17 cellular contexts compared by ENCODE assay signal in the genomic region with DNA sequence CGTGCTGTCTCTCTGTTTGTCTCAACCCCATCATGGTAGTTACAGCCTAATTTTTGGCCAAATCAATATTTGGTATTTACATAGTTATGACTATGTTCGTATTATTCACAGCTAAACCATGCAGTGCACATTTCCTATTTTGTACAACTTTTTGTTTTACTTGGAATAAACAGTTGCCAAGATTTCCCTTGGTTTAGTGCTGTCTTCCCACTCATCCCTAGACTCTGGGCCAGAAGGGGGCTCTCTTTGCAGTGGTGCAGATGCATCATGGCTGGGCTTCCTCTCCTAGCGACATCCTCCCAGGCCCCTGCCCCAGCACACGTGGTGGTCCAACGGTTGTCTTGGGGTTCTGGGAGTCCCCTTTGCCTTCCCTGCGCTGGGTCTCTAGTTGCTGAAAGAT.
DNase-seq lines count a peak whose midpoint lies in the region; ATAC-seq, FAIRE-seq and TF ChIP-seq lines count a peak whose summit lies in the region.
"Had no signal": no experiment of that assay in that cellular context is flagged by ENCODE, and none has a peak within 500 bp of the region (broad histone marks: within the 10 kb centered on the region; RNA-seq: fewer than 3 reads in every experiment).

No MANE protein-coding gene starts in this region.

- H3K4me3 ChIP-seq in Jurkat, Clone E6-1 (ENCODE audit: low read length) = no peak overlapping the region
- no peak overlapping the region for H3K4me3 ChIP-seq in neural progenitor cell
- H3K4me3 ChIP-seq: adrenal gland had no signal

- H4K20me1 ChIP-seq in neural progenitor cell (ENCODE audit: low read depth) = no peaks in the 10 kb centered on the region

- DNase-seq in D721Med (ENCODE audit: insufficient read length, low spot score) (no peak), chondrocyte (ENCODE audit: low spot score) (no peak), neural progenitor cell (ENCODE audit: low spot score) (peak; percentile 34), retina (no peak), SW 1271 (lab: John Stamatoyannopoulos, UW) (no peak)
- peak; percentile 22 for DNase-seq in Jurkat, Clone E6-1 (ENCODE audit: low read depth, low spot score)
- DNase-seq: activated CD8-positive, alpha-beta memory T cell treated with anti-CD3 and anti-CD28 coated beads, Interleukin-2, amount 10 ng/mL, durations not matched to agents 7 days and 5 days; HCEC 1CT; midbrain; NCI-H2171; substantia nigra had no signal

- no peak for ATAC-seq in HG02852 (IDR thresholded peaks at IDR 0.05; ENCODE audit: unreplicated experiment)
- ATAC-seq in HG02610 (IDR thresholded peaks at IDR 0.05; ENCODE audit: unreplicated experiment) = no peak
- ATAC-seq: activated CD8-positive, alpha-beta memory T cell treated with anti-CD3 and anti-CD28 coated beads, Interleukin-2, amount 10 ng/mL, durations not matched to agents 7 days and 5 days; Panc1 had no signal

- H3K36me3 Mint-ChIP-seq in chondrocyte (ENCODE audit: low read depth) (no peaks in the 10 kb centered on the region), neural progenitor cell (no peaks in the 10 kb centered on the region)
- H3K36me3 Mint-ChIP-seq: activated CD8-positive, alpha-beta memory T cell treated with anti-CD3 and anti-CD28 coated beads, Interleukin-2, amount 10 ng/mL, durations not matched to agents 7 days and 5 days had no signal

- H3K4me1 Mint-ChIP-seq in chondrocyte (ENCODE audit: low read depth) = peaks cover 11% of the 10 kb centered on the region
- peaks cover 2% of the 10 kb centered on the region for H3K4me1 Mint-ChIP-seq in neural progenitor cell
- H3K4me1 Mint-ChIP-seq: activated CD8-positive, alpha-beta memory T cell treated with anti-CD3 and anti-CD28 coated beads, Interleukin-2, amount 10 ng/mL, durations not matched to agents 7 days and 5 days had no signal

- H3K27ac Mint-ChIP-seq in chondrocyte (ENCODE audit: unreplicated experiment) (no peak overlapping the region), neural progenitor cell (no peak overlapping the region)
- H3K27ac Mint-ChIP-seq: activated CD8-positive, alpha-beta memory T cell treated with anti-CD3 and anti-CD28 coated beads, Interleukin-2, amount 10 ng/mL, durations not matched to agents 7 days and 5 days had no signal

- H3F3A ChIP-seq in neural progenitor cell (ENCODE audit: low read depth) = no peaks in the 10 kb centered on the region

- no peaks in the 10 kb centered on the region for H3K4me1 ChIP-seq in neural progenitor cell
- H3K4me1 ChIP-seq: adrenal gland had no signal

- no peaks in the 10 kb centered on the region for H3K27me3 ChIP-seq in neural progenitor cell

- H3K4me2 ChIP-seq in neural progenitor cell = no peak overlapping the region

- no peaks in the 10 kb centered on the region for H3K36me3 ChIP-seq in neural progenitor cell
- H3K36me3 ChIP-seq: adrenal gland had no signal

- H3K27me3 Mint-ChIP-seq in chondrocyte (ENCODE audit: low read depth) = peaks cover 11% of the 10 kb centered on the region
- peaks cover 4% of the 10 kb centered on the region for H3K27me3 Mint-ChIP-seq in neural progenitor cell (ENCODE audit: insufficient read depth, low read depth)
- H3K27me3 Mint-ChIP-seq: activated CD8-positive, alpha-beta memory T cell treated with anti-CD3 and anti-CD28 coated beads, Interleukin-2, amount 10 ng/mL, durations not matched to agents 7 days and 5 days had no signal

- H3K9me3 Mint-ChIP-seq in chondrocyte (ENCODE audit: low read depth) = no peaks in the 10 kb centered on the region
- H3K9me3 Mint-ChIP-seq in neural progenitor cell = no peaks in the 10 kb centered on the region

- TF ChIP-seq CTCF in D721Med (IDR thresholded peaks at IDR 0.05; ENCODE audit: insufficient read depth, missing control alignments) (peak; percentile 25), chondrocyte (IDR thresholded peaks at IDR 0.05) (peak; percentile 51), neural progenitor cell (IDR thresholded peaks at IDR 0.05) (peak; percentile 38)

- no peaks in the 10 kb centered on the region for H3K9me3 ChIP-seq in neural progenitor cell (ENCODE audit: low read depth)
- H3K9me3 ChIP-seq: adrenal gland had no signal

- H3K9ac ChIP-seq in neural progenitor cell = no peak overlapping the region

- no peaks in the 10 kb centered on the region for H3K79me2 ChIP-seq in neural progenitor cell (ENCODE audit: low read depth)

- no peak overlapping the region for H3K27ac ChIP-seq in neural progenitor cell
- H3K27ac ChIP-seq: adrenal gland had no signal

- FAIRE-seq in D721Med (lab: Jason Lieb, UNC) = no peak
- FAIRE-seq: GM12892, TTC549 had no signal

- H2AFZ ChIP-seq in neural progenitor cell (replicated peaks) = no peak overlapping the region

- H3K4me3 Mint-ChIP-seq in chondrocyte (ENCODE audit: unreplicated experiment) (no peak overlapping the region), neural progenitor cell (no peak overlapping the region)
- H3K4me3 Mint-ChIP-seq: activated CD8-positive, alpha-beta memory T cell treated with anti-CD3 and anti-CD28 coated beads, Interleukin-2, amount 10 ng/mL, durations not matched to agents 7 days and 5 days had no signal

Comparison
In these comparisons a context has a peak if more than half of its experiments do, and no peak if none do; other contexts are left out.
1. DNase-seq: peak in Jurkat, Clone E6-1 (single experiment) and neural progenitor cell (single experiment); none in D721Med (single experiment), chondrocyte (single experiment), retina (single experiment) and SW 1271 (0 of 2).
2. Peak in every context shown above with its lines, with median percentiles within 50 percentile points of each other: CTCF ChIP-seq.